ENCODE assay signal across 21 cellular contexts in genomic region chr2:204008352-204008751, GRCh38.
"Had no signal": no experiment of that assay in that cellular context is flagged by ENCODE, and none has a peak within 500 bp of the region (broad histone marks: within the 10 kb centered on the region; RNA-seq: fewer than 3 reads in every experiment).

No MANE protein-coding gene starts in this region.

- H3K4me3 ChIP-seq: K562, SJSA1 had no signal

- H3K9me3 Mint-ChIP-seq: IgD-negative memory B cell had no signal

- H3K36me3 ChIP-seq: SJSA1 had no signal

- H3K27ac Mint-ChIP-seq: IgD-negative memory B cell had no signal

- ATAC-seq: K562 had no signal

- H3K27ac ChIP-seq: KMS-11, SJSA1 had no signal

- H3K9me3 ChIP-seq: SJSA1 had no signal

- H3K4me3 Mint-ChIP-seq: IgD-negative memory B cell had no signal

- H3K4me1 ChIP-seq: SJSA1 had no signal

- H3K36me3 Mint-ChIP-seq: IgD-negative memory B cell had no signal

- H3K27me3 ChIP-seq: SJSA1 had no signal

- DNase-seq: Kasumi-1, MM.1S, NCI-H1092 treated with DMSO at 0.1 percent for 48 hours, NCI-H1436, NCI-H187, NCI-H2029, NCI-H2081 treated with DMSO at 0.1 percent for 48 hours, NCI-H2171, NCI-H226, NCI-H446, NCI-H510A, NCI-H524 treated with DMSO at 0.1 percent for 48 hours, NCI-H69, NCI-H774, Right ventricle myocardium superior, RPMI8226, SIG-M5 had no signal
